Comparison of ENCODE assay signal across 8 cellular contexts in genomic region chr17:42132941-42133340, GRCh38. TPM values are rescaled to one million over a fixed set of nuclear protein-coding genes. Genes with fewer than 3 reads are reported as not detected.
DNase-seq lines count a peak whose midpoint lies in the region; ATAC-seq and TF ChIP-seq lines count a peak whose summit lies in the region.

No MANE protein-coding gene starts in this region.

- DNase-seq in CD8-positive, alpha-beta T cell: no peak
- DNase-seq in central memory CD8-positive, alpha-beta T cell (ENCODE audit: low spot score in 2 of 2): no peak
- DNase-seq in memory B cell (ENCODE audit: low spot score in 2 of 2) (no peak), ureter (ENCODE audit: low spot score) (peak; percentile 73), LoVo (ENCODE audit: low spot score) (no peak), DMS153 (lab: John Stamatoyannopoulos, UW) (no peak)

- H3K4me1 Mint-ChIP-seq in CD8-positive, alpha-beta T cell (ENCODE audit: low read depth): peaks cover 54% of the 10 kb centered on the region
- peaks cover 47% of the 10 kb centered on the region for H3K4me1 Mint-ChIP-seq in central memory CD8-positive, alpha-beta T cell
- H3K4me1 Mint-ChIP-seq in memory B cell: peaks cover 42% of the 10 kb centered on the region

- no peak overlapping the region for H2AFZ ChIP-seq in OCI-LY3 (ENCODE audit: low read depth, low read length)

- H3K9me3 Mint-ChIP-seq in CD8-positive, alpha-beta T cell: no peaks in the 10 kb centered on the region
- no peaks in the 10 kb centered on the region for H3K9me3 Mint-ChIP-seq in central memory CD8-positive, alpha-beta T cell
- no peaks in the 10 kb centered on the region for H3K9me3 Mint-ChIP-seq in memory B cell

- H4K20me1 ChIP-seq in OCI-LY3 (ENCODE audit: insufficient read depth, low read length): peaks cover 23% of the 10 kb centered on the region

- no peak overlapping the region for H3K4me3 ChIP-seq in CD8-positive, alpha-beta T cell (ENCODE audit: low read depth, low read length)
- H3K4me3 ChIP-seq in OCI-LY3 (ENCODE audit: low read length): peak overlapping the region; percentile 54

- peak overlapping the region; percentile 71 for H3K4me2 ChIP-seq in OCI-LY3 (ENCODE audit: low read length)

- no peaks in the 10 kb centered on the region for H3K27me3 ChIP-seq in CD8-positive, alpha-beta T cell (ENCODE audit: insufficient read depth, low read length)
- H3K27me3 ChIP-seq in OCI-LY3 (ENCODE audit: low read depth, low read length): no peaks in the 10 kb centered on the region

- H3K27me3 Mint-ChIP-seq in CD8-positive, alpha-beta T cell (ENCODE audit: low read depth): no peaks in the 10 kb centered on the region
- no peaks in the 10 kb centered on the region for H3K27me3 Mint-ChIP-seq in central memory CD8-positive, alpha-beta T cell
- H3K27me3 Mint-ChIP-seq in memory B cell: no peaks in the 10 kb centered on the region

- no peak overlapping the region for H3K27ac ChIP-seq in CD8-positive, alpha-beta T cell (ENCODE audit: low read depth, low read length)
- peak overlapping the region; percentile 97 for H3K27ac ChIP-seq in OCI-LY3 (ENCODE audit: low read length)

- TF ChIP-seq CTCF in CD8-positive, alpha-beta T cell (IDR thresholded peaks at IDR 0.05): no peak
- no peak for TF ChIP-seq CTCF in OCI-LY3 (IDR thresholded peaks at IDR 0.05; ENCODE audit: low read depth, low read length)

- no peak overlapping the region for H3K4me3 Mint-ChIP-seq in CD8-positive, alpha-beta T cell
- H3K4me3 Mint-ChIP-seq in central memory CD8-positive, alpha-beta T cell: no peak overlapping the region
- peak overlapping the region; percentile 41 for H3K4me3 Mint-ChIP-seq in memory B cell

- H3K27ac Mint-ChIP-seq in CD8-positive, alpha-beta T cell: peak overlapping the region; percentile 89
- H3K27ac Mint-ChIP-seq in central memory CD8-positive, alpha-beta T cell (ENCODE audit: low read depth): peak overlapping the region; percentile 39
- peak overlapping the region; percentile 77 for H3K27ac Mint-ChIP-seq in memory B cell

- H3K79me2 ChIP-seq in OCI-LY3 (ENCODE audit: low read length): peaks cover 69% of the 10 kb centered on the region

- peaks cover 31% of the 10 kb centered on the region for H3K36me3 ChIP-seq in CD8-positive, alpha-beta T cell (ENCODE audit: insufficient read depth, low read length)
- peaks cover 52% of the 10 kb centered on the region for H3K36me3 ChIP-seq in OCI-LY3 (replicated peaks; ENCODE audit: low read depth, low read length)

- POLR2A ChIA-PET in CD8-positive, alpha-beta T cell (lab: Charles Lee): interaction anchor here (1.0 kb wide), 1 partner anchor 12 kb away, joined by 3 read pairs; the partner anchor contains the start of gene KAT2A

- H3K9ac ChIP-seq in OCI-LY3 (ENCODE audit: low read length): peak overlapping the region; percentile 56

- peaks cover 71% of the 10 kb centered on the region for H3K36me3 Mint-ChIP-seq in CD8-positive, alpha-beta T cell
- peaks cover 43% of the 10 kb centered on the region for H3K36me3 Mint-ChIP-seq in central memory CD8-positive, alpha-beta T cell (ENCODE audit: insufficient read depth)
- H3K36me3 Mint-ChIP-seq in memory B cell: peaks cover 17% of the 10 kb centered on the region

- CTCF ChIA-PET in CD8-positive, alpha-beta T cell (lab: Charles Lee): interaction anchor here (1.2 kb wide), 2 partner anchors 12 to 41 kb away, joined by 3 to 5 read pairs; partner anchors contain the start of gene KAT2A

- ATAC-seq in CD8-positive, alpha-beta T cell: peak; percentile 14
- ATAC-seq in HG02678 (IDR thresholded peaks at IDR 0.05; ENCODE audit: unreplicated experiment) (peak; percentile 46), memory B cell (ENCODE audit: low read depth) (peak; percentile 38)
- peak; percentile 24 for ATAC-seq in central memory CD8-positive, alpha-beta T cell (replicated peaks; ENCODE audit: extremely low read depth, poor library complexity, severe bottlenecking)

- intact Hi-C loops in CD8-positive, alpha-beta T cell (cut with DNase I, micrococcal nuclease): no loop called here

- H3K9me3 ChIP-seq in CD8-positive, alpha-beta T cell (ENCODE audit: low read length): no peaks in the 10 kb centered on the region
- peaks cover 5% of the 10 kb centered on the region; the same call in 1 of the 2 replicates for H3K9me3 ChIP-seq in OCI-LY3 (ENCODE audit: insufficient read depth, low read length)

- H3K4me1 ChIP-seq in CD8-positive, alpha-beta T cell (ENCODE audit: insufficient read depth, low read length): peaks cover 36% of the 10 kb centered on the region
- peaks cover 79% of the 10 kb centered on the region for H3K4me1 ChIP-seq in OCI-LY3 (ENCODE audit: low read length)

RNA-seq across cellular contexts. Expression of gene HSPB9, which starts 10.3 kb away (rescaled TPM):
- not detected for total RNA-seq in CD8-positive, alpha-beta T cell
- not detected for total RNA-seq in ureter

RNA-seq across cellular contexts. Expression of gene KAT2A, which starts 11.8 kb away (rescaled TPM):
- 10 to 100 TPM; 39.3 to 42.5 TPM for total RNA-seq in CD8-positive, alpha-beta T cell
- total RNA-seq in ureter: 62.8 TPM

RNA-seq across cellular contexts. Expression of gene DHX58, which starts 20.4 kb away (rescaled TPM):
- total RNA-seq in CD8-positive, alpha-beta T cell: 10 to 100 TPM; 32.8 to 39.1 TPM
- total RNA-seq in ureter: 31.3 TPM

RNA-seq across cellular contexts. Expression of gene RAB5C, which starts 21.8 kb away (rescaled TPM):
- 10 to 100 TPM; 79.3 to 86.7 TPM for total RNA-seq in CD8-positive, alpha-beta T cell
- total RNA-seq in ureter: 120 TPM

RNA-seq across cellular contexts. Expression of gene ZNF385C, which starts 34.7 kb away (rescaled TPM):
- under 1 TPM in 1 of 2 experiments, not detected in 1; 0.19 TPM for total RNA-seq in CD8-positive, alpha-beta T cell
- 1.2 TPM for total RNA-seq in ureter

Comparison
In these comparisons a context has a peak if more than half of its experiments do, and no peak if none do; other contexts are left out.
1. H3K27ac Mint-ChIP-seq: peak in every context shown above with its lines; median percentile 89 in CD8-positive, alpha-beta T cell; 77 in memory B cell; 39 in central memory CD8-positive, alpha-beta T cell.